1 cellular context compared by ENCODE assay signal in genomic region chr20:31603822-31604566, GRCh38.
TF ChIP-seq lines count a peak whose summit lies in the region.

No MANE protein-coding gene starts in this region.

TF ChIP-seq in HepG2, 621 proteins besides CTCF, POLR2A, EP300 and RAD21 (continued from another document and continues in another):
- TF ChIP-seq TFE3 (CRISPR knock-in tag; IDR thresholded peaks at IDR 0.05) (peak; percentile 93), ZNF713 (CRISPR knock-in tag; IDR thresholded peaks at IDR 0.05) (peak; percentile 98; the same call in 1 of the 2 replicates), HMGXB3 (CRISPR knock-in tag; IDR thresholded peaks at IDR 0.05; ENCODE audit: borderline replicate concordance) (no peak; the same call in 1 of the 2 replicates), PITX1 (CRISPR knock-in tag; IDR thresholded peaks at IDR 0.05) (peak; percentile 94), KLF15 (CRISPR knock-in tag; IDR thresholded peaks at IDR 0.05; ENCODE audit: borderline replicate concordance) (peak; percentile 90; the same call in 1 of the 2 replicates), ZSCAN30 (CRISPR knock-in tag; IDR thresholded peaks at IDR 0.05) (no peak), FOXM1 (CRISPR knock-in tag; IDR thresholded peaks at IDR 0.05) (no peak), ZNF572 (CRISPR knock-in tag; IDR thresholded peaks at IDR 0.05) (peak; percentile 97), NFKB2 (CRISPR knock-in tag; IDR thresholded peaks at IDR 0.05; ENCODE audit: borderline replicate concordance) (peak; percentile 96), NFYB (CRISPR knock-in tag; IDR thresholded peaks at IDR 0.05) (peak; percentile 64), ZNF101 (CRISPR knock-in tag; IDR thresholded peaks at IDR 0.05; ENCODE audit: borderline replicate concordance, low read depth) (no peak; the same call in 1 of the 2 replicates), LBX2 (CRISPR knock-in tag; IDR thresholded peaks at IDR 0.05; ENCODE audit: borderline replicate concordance) (peak; percentile 90; the same call in 1 of the 2 replicates), TERF1 (CRISPR knock-in tag; IDR thresholded peaks at IDR 0.05) (no peak), ZNF484 (CRISPR knock-in tag; IDR thresholded peaks at IDR 0.05; ENCODE audit: borderline replicate concordance, low read depth) (no peak; the same call in 1 of the 2 replicates), NONO (IDR thresholded peaks at IDR 0.05) (no peak), NONO (CRISPR knock-in tag; conservative IDR thresholded peaks at IDR 0.05) (peak; percentile 97), ATF2 (CRISPR knock-in tag; IDR thresholded peaks at IDR 0.05) (peak; percentile 100), SNAPC4 (CRISPR knock-in tag; IDR thresholded peaks at IDR 0.05) (peak; percentile 85; the same call in 1 of the 2 replicates), ZNF205 (CRISPR knock-in tag; IDR thresholded peaks at IDR 0.05) (peak; percentile 95), NFYC (CRISPR knock-in tag; IDR thresholded peaks at IDR 0.05) (peak; percentile 61), ZNF142 (CRISPR knock-in tag; IDR thresholded peaks at IDR 0.05) (peak; percentile 92; the same call in 1 of the 2 replicates), PBX2 (CRISPR knock-in tag; IDR thresholded peaks at IDR 0.05) (no peak; the same call in 1 of the 2 replicates), YEATS4 (CRISPR knock-in tag; IDR thresholded peaks at IDR 0.05; ENCODE audit: borderline replicate concordance) (peak; percentile 96), MEF2D (CRISPR knock-in tag; IDR thresholded peaks at IDR 0.05) (peak; percentile 90), U2AF2 (IDR thresholded peaks at IDR 0.05; ENCODE audit: low read depth, low read length) (peak; percentile 94; the same call in 1 of the 2 replicates), BRD4 (CRISPR knock-in tag; IDR thresholded peaks at IDR 0.05) (peak; percentile 92), IKZF4 (CRISPR knock-in tag; IDR thresholded peaks at IDR 0.05; ENCODE audit: borderline replicate concordance, low read depth, not compliant biosample characterization) (no peak), KDM5B (CRISPR knock-in tag; IDR thresholded peaks at IDR 0.05; ENCODE audit: borderline replicate concordance) (peak; percentile 93), ZBTB20 (CRISPR knock-in tag; IDR thresholded peaks at IDR 0.05; ENCODE audit: borderline replicate concordance, low read depth) (peak; percentile 95), ZNF251 (CRISPR knock-in tag; IDR thresholded peaks at IDR 0.05) (no peak; the same call in 1 of the 2 replicates), MXI1 (IDR thresholded peaks at IDR 0.05; ENCODE audit: borderline replicate concordance, low read depth, low read length) (peak; percentile 98), ZBTB7B (CRISPR knock-in tag; IDR thresholded peaks at IDR 0.05) (peak; percentile 99), NR3C1 (CRISPR knock-in tag; IDR thresholded peaks at IDR 0.05) (no peak)
